In the genomic region with DNA sequence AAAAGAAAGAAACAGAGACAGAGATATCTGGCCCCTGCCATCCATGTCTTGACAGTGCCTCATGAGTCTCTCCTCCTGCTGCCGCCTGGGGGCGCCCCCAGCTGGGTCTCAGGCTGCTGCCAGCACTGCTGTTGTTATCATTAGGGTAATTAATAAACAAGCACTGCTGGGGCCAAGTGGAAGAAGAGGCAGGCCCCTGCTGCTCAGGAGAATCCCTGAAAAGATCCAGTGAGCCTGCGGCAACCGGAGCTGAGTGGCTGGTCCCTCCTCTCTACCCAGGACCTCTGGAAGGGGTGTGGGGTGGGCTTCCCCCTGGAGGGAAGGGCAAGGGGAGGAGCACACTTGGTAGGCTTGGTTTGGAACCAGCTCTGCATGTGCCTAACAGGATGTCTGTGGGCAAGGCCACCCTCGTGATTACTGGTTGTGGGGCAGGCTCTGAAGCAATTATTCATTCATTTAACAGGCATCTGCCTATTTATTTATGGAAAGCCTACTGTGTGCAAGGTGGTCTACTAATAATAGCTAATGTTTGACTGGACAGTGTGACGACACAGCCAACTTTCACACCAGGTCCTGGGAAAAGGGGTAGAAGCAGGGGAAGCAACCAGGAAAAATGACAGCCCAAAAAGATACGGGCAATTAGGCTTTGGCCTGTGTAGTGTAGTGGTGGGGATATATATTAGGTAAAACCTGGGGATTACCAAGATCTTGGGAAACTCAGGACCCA, we compare ENCODE assay signal across 8 cellular contexts. TPM values are rescaled to one million over a fixed set of nuclear protein-coding genes. Genes with fewer than 3 reads are reported as not detected.
DNase-seq lines count a peak whose midpoint lies in the region; FAIRE-seq and TF ChIP-seq lines count a peak whose summit lies in the region.

No MANE protein-coding gene starts in this region.

- H3K4me2 ChIP-seq in GM23248 (ENCODE audit: unreplicated experiment) (peak overlapping the region; percentile 85), keratinocyte (ENCODE audit: control insufficient read depth, extremely low read depth, insufficient read depth, low read depth, low read length) (peak overlapping the region; percentile 56)

- H3K27me3 ChIP-seq in GM23248 (replicated peaks; ENCODE audit: insufficient read depth): no peaks in the 10 kb centered on the region
- no peaks in the 10 kb centered on the region for H3K27me3 ChIP-seq in keratinocyte (ENCODE audit: control insufficient read depth, extremely low read depth, insufficient read depth, low read length)

- peaks cover 13% of the 10 kb centered on the region; the same call in 1 of the 2 replicates for H3K4me1 ChIP-seq in GM23248 (ENCODE audit: insufficient read depth)
- peaks cover 11% of the 10 kb centered on the region for H3K4me1 ChIP-seq in keratinocyte (ENCODE audit: control insufficient read depth, extremely low read depth, insufficient read depth, low read length)

- no peaks in the 10 kb centered on the region for H3K9me2 ChIP-seq in GM23248 (ENCODE audit: insufficient read depth)

- H2AFZ ChIP-seq in GM23248 (peak overlapping the region; percentile 75), keratinocyte (ENCODE audit: control insufficient read depth, low read length) (peak overlapping the region; percentile 76)

- peaks cover 2 to 11% (median 4%) of the 10 kb centered on the region in 7 donors for H3K9me3 Mint-ChIP-seq in CD14-positive monocyte

- H3K36me3 ChIP-seq in GM23248 (ENCODE audit: low read depth) (no peaks in the 10 kb centered on the region), keratinocyte (ENCODE audit: control insufficient read depth in 2 of 2, extremely low read depth in 1 of 2, insufficient read depth in 2 of 2, low read length in 2 of 2) (peaks cover 0 to 6% of the 10 kb centered on the region in 2 experiments)

- FAIRE-seq in keratinocyte (lab: Jason Lieb, UNC): peak; percentile 49

- dilution Hi-C loops in keratinocyte (cut with MboI; ENCODE audit: extremely low pct_ligation_motif_present, low sequenced_read_pairs): no loop called here

- H3K9me1 ChIP-seq in keratinocyte (ENCODE audit: control insufficient read depth, extremely low read depth, insufficient read depth, low read length): no peaks in the 10 kb centered on the region

- H4K20me1 ChIP-seq in GM23248 (ENCODE audit: insufficient read depth) (no peaks in the 10 kb centered on the region), keratinocyte (ENCODE audit: control insufficient read depth, extremely low read depth, insufficient read depth, low read length) (no peaks in the 10 kb centered on the region)

- in situ Hi-C loops in GM23248 (cut with MboI): no loop called here

- H3K27me3 Mint-ChIP-seq in CD14-positive monocyte (ENCODE audit: low read depth in 3 of 3): peaks cover 26 to 31% (median 31%) of the 10 kb centered on the region in 3 donors

- H3K9me3 ChIP-seq in GM23248 (ENCODE audit: low read depth) (no peaks in the 10 kb centered on the region), keratinocyte (ENCODE audit: control insufficient read depth, low read depth, low read length) (no peaks in the 10 kb centered on the region)

- H3K4me3 ChIP-seq in GM23248: peak overlapping the region; percentile 77
- H3K4me3 ChIP-seq in keratinocyte (ENCODE audit: control insufficient read depth in 2 of 3, extremely low read depth in 1 of 3, insufficient read depth in 2 of 3, low read depth in 1 of 3, low read length in 3 of 3): peak overlapping the region in 1 of 3 experiments; percentile 53

- H3K27ac Mint-ChIP-seq in CD14-positive monocyte: peak overlapping the region in 3 of 7 donors; percentile 25 to 50 (median 30)

- peaks cover 35% of the 10 kb centered on the region for H3K4me1 Mint-ChIP-seq in CD14-positive monocyte

- H3K36me3 Mint-ChIP-seq in CD14-positive monocyte: peaks cover 0 to 8% of the 10 kb centered on the region in 2 donors

- peak overlapping the region; percentile 53; the same call in 1 of the 2 replicates for H3K9ac ChIP-seq in GM23248
- peak overlapping the region; percentile 1 for H3K9ac ChIP-seq in keratinocyte (ENCODE audit: control insufficient read depth, extremely low read depth, insufficient read depth, low read length)

- peaks cover 13% of the 10 kb centered on the region for H3F3A ChIP-seq in GM23248 (ENCODE audit: insufficient read depth)

- peak; percentile 79 for TF ChIP-seq CTCF in CD14-positive monocyte (IDR thresholded peaks at IDR 0.05)
- peak; percentile 82 to 90 (median 83) for TF ChIP-seq CTCF in keratinocyte (optimal IDR thresholded peaks at IDR 0.05 in 1 of 3, IDR thresholded peaks at IDR 0.05 in 1 of 3, conservative IDR thresholded peaks at IDR 0.05 in 1 of 3; ENCODE audit: extremely low read depth in 1 of 3, insufficient read depth in 2 of 3, low read length in 3 of 3)

- intact Hi-C loops in CD14-positive monocyte (cut with micrococcal nuclease): no loop called here

- H3K4me3 Mint-ChIP-seq in CD14-positive monocyte: peak overlapping the region; percentile 81 to 94

- H3K27ac ChIP-seq in GM23248: peak overlapping the region; percentile 3; the same call in 1 of the 2 replicates
- H3K27ac ChIP-seq in caudate nucleus (ENCODE audit: low read depth, low read length): peak overlapping the region; percentile 88
- H3K27ac ChIP-seq in keratinocyte (ENCODE audit: control insufficient read depth, insufficient read depth, low read length): no peak overlapping the region

- 18 to 21% methylated on average over 7 of the region's 7 CpGs for WGBS in GM23248 (ENCODE audit: low coverage in 1 of 2, low lambda C conversion rate in 2 of 2, missing lambda C conversion rate in 2 of 2), 2 experiments

- H3K79me2 ChIP-seq in GM23248 (ENCODE audit: insufficient read depth): no peaks in the 10 kb centered on the region
- H3K79me2 ChIP-seq in keratinocyte (ENCODE audit: control insufficient read depth, insufficient read depth, low read length): no peaks in the 10 kb centered on the region

- DNase-seq in CD14-positive monocyte (ENCODE audit: low spot score) (no peak), GM23248 (peak; percentile 80), NCI-H2227 (lab: John Stamatoyannopoulos, UW; ENCODE audit: unreplicated experiment) (peak; percentile 87), caudate nucleus (lab: John Stamatoyannopoulos, UW) (peak in 56 of 61 donors; percentile 31 to 90 (median 76)), keratinocyte (ENCODE audit: low read depth, low spot score) (no peak), NCI-H187 (lab: John Stamatoyannopoulos, UW) (no peak)
- peak; percentile 20 to 62 (median 47) for DNase-seq in activated CD4-positive, CD25-positive, alpha-beta regulatory T cell (lab: John Stamatoyannopoulos, UW)
- DNase-seq in stimulated activated CD4-positive, alpha-beta T cell treated with anti-CD3 and anti-CD28 coated beads, Interleukin-15, amount 100 ng/mL, for 24 hours: peak; percentile 78

RNA-seq across cellular contexts. Expression of a gene that starts 1.2 kb away (rescaled TPM):
- polyA plus RNA-seq in CD14-positive monocyte: under 1 TPM in 1 of 2 donors, not detected in 1; 0.12 TPM
- total RNA-seq in GM23248 (2014; rRNA removed; shearing (Covaris generic)): 5.2 and 7.5 TPM in 2 replicates
- polyA plus RNA-seq in GM23248 (2016; fragmentation: Nextera tagmentation; extraction: Ambion mirVana): 7.9 and 8.8 TPM in 2 replicates
- 7.1 to 13.5 TPM (median 9.0 TPM) in 3 replicates for polyA plus RNA-seq in keratinocyte
- 23.1 TPM for polyA plus RNA-seq in keratinocyte (2011; ENCODE audit: low read depth)
- 6.4 and 6.5 TPM in 2 replicates for polyA plus RNA-seq in keratinocyte (2011; cell fraction: cytosol; rRNA removed)
- polyA plus RNA-seq in keratinocyte (2011; cell fraction: nucleus; rRNA removed): 14.5 and 15.6 TPM in 2 replicates
- 8.9 and 24.2 TPM in 2 replicates for polyA plus RNA-seq in keratinocyte (2012; ENCODE audit: low replicate concordance)
- polyA minus RNA-seq in keratinocyte: 19.6 to 47.6 TPM (median 20.1 TPM) in 3 replicates
- polyA minus RNA-seq in keratinocyte (2011; cell fraction: cytosol; rRNA and poly(A)+ RNA removed): 26.7 TPM
- polyA minus RNA-seq in keratinocyte (2011; cell fraction: nucleus; rRNA and poly(A)+ RNA removed): 12.1 and 15.8 TPM in 2 replicates

RNA-seq across cellular contexts. Expression of a gene that starts 13.8 kb away (rescaled TPM):
- polyA plus RNA-seq in CD14-positive monocyte: 1 to 10 TPM; 2.7 to 2.9 TPM
- 15.7 and 16.5 TPM in 2 replicates for total RNA-seq in GM23248 (2014; rRNA removed; shearing (Covaris generic))
- polyA plus RNA-seq in GM23248 (2016; fragmentation: Nextera tagmentation; extraction: Ambion mirVana): 10.7 and 11.4 TPM in 2 replicates
- polyA plus RNA-seq in keratinocyte: 5.9 to 12.6 TPM (median 11.6 TPM) in 3 replicates
- polyA plus RNA-seq in keratinocyte (2011; ENCODE audit: low read depth): 11.2 TPM
- polyA plus RNA-seq in keratinocyte (2011; cell fraction: cytosol; rRNA removed): 8.7 and 11.7 TPM in 2 replicates
- 32.2 and 36.3 TPM in 2 replicates for polyA plus RNA-seq in keratinocyte (2011; cell fraction: nucleus; rRNA removed)
- 14.6 and 22.9 TPM in 2 replicates for polyA plus RNA-seq in keratinocyte (2012; ENCODE audit: low replicate concordance)
- polyA minus RNA-seq in keratinocyte: 9.3 to 50.7 TPM (median 16.2 TPM) in 3 replicates
- polyA minus RNA-seq in keratinocyte (2011; cell fraction: cytosol; rRNA and poly(A)+ RNA removed): 15.2 TPM
- polyA minus RNA-seq in keratinocyte (2011; cell fraction: nucleus; rRNA and poly(A)+ RNA removed): 20.3 and 28.6 TPM in 2 replicates

RNA-seq across cellular contexts. Expression of a gene that starts 44.2 kb away (rescaled TPM):
- polyA plus RNA-seq in CD14-positive monocyte: not detected
- not detected in 2 replicates for total RNA-seq in GM23248 (2014; rRNA removed; shearing (Covaris generic))
- not detected in 2 replicates for polyA plus RNA-seq in GM23248 (2016; fragmentation: Nextera tagmentation; extraction: Ambion mirVana)
- polyA plus RNA-seq in keratinocyte: not detected in 3 replicates
- not detected for polyA plus RNA-seq in keratinocyte (2011; ENCODE audit: low read depth)
- polyA plus RNA-seq in keratinocyte (2011; cell fraction: cytosol; rRNA removed): not detected in 2 replicates
- polyA plus RNA-seq in keratinocyte (2011; cell fraction: nucleus; rRNA removed): not detected in 2 replicates
- not detected in 2 replicates for polyA plus RNA-seq in keratinocyte (2012; ENCODE audit: low replicate concordance)
- polyA minus RNA-seq in keratinocyte: not detected in 3 replicates
- not detected for polyA minus RNA-seq in keratinocyte (2011; cell fraction: cytosol; rRNA and poly(A)+ RNA removed)
- not detected in 2 replicates for polyA minus RNA-seq in keratinocyte (2011; cell fraction: nucleus; rRNA and poly(A)+ RNA removed)

Comparison
In these comparisons a context has a peak if more than half of its experiments do, and no peak if none do; other contexts are left out.
1. DNase-seq: peak in GM23248 (single experiment), NCI-H2227 (single experiment), activated CD4-positive, CD25-positive, alpha-beta regulatory T cell (4 of 4), caudate nucleus (56 of 61) and stimulated activated CD4-positive, alpha-beta T cell treated with anti-CD3 and anti-CD28 coated beads, Interleukin-15, amount 100 ng/mL, for 24 hours (single experiment); none in CD14-positive monocyte (single experiment), keratinocyte (single experiment) and NCI-H187 (0 of 2).